5 cellular contexts compared by ENCODE assay signal in the genomic region with DNA sequence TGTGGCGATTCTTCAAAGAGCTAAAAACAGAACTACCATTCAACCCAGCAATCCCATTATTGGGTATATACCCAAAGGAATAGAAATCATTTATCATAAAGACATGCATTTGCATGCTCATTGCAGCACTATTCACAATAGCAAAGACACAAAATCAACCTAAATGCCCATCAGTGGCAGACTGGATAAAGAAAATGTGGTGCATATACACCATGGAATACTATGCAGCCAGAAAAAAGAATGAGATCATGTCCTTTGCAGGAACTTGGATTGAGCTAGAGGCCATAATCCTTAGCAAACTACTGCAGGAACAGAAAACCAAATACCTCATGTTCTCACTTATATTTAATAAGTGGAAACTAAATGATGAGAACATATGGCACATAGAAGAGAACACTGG. TPM values are rescaled to one million over a fixed set of nuclear protein-coding genes. Genes with fewer than 3 reads are reported as not detected.
"Had no signal": no experiment of that assay in that cellular context is flagged by ENCODE, and none has a peak within 500 bp of the region (broad histone marks: within the 10 kb centered on the region; RNA-seq: fewer than 3 reads in every experiment).

No MANE protein-coding gene starts in this region.

RNA-seq across cellular contexts. Expression of gene CPA2, which starts 20.2 kb away (rescaled TPM):
- total RNA-seq: HepG2, HT-29, HT1080, IMR-90 had no signal
- polyA plus RNA-seq: HepG2, IgD-negative memory B cell had no signal

RNA-seq across cellular contexts. Expression of gene SSMEM1, which starts 38.8 kb away (rescaled TPM):
- total RNA-seq: HepG2, HT-29, HT1080, IMR-90 had no signal
- polyA plus RNA-seq: HepG2, IgD-negative memory B cell had no signal

RNA-seq across cellular contexts. Expression of gene CPA4, which starts 46.5 kb away (rescaled TPM):
- total RNA-seq: HT-29 had no signal
- polyA plus RNA-seq: IgD-negative memory B cell had no signal
